Comparison of ENCODE assay signal across 16 cellular contexts in the genomic region with DNA sequence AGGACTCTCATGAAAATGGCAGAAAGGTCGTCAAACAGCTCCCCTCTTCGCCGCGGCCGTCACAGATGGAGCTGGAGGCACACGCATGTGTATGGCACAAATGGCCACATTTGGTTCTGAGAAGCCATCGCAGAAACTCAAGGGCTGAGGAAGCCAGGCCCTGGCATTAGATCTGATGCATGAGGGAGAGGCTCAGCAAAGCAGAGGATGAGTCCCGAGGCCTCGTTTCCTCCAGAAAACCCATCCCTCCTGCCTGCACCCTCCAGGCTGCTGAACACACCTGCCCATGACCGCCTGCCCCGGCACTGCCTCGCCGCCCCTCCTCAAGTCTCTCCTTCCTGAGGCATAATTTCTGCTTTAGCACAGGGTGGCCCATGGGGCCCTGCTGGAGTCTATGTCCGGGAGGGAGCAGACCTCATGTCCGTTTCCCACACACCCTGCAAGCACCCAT.
DNase-seq lines count a peak whose midpoint lies in the region; ATAC-seq and TF ChIP-seq lines count a peak whose summit lies in the region.
"Had no signal": no experiment of that assay in that cellular context is flagged by ENCODE, and none has a peak within 500 bp of the region (broad histone marks: within the 10 kb centered on the region; RNA-seq: fewer than 3 reads in every experiment).

No MANE protein-coding gene starts in this region.

- TF ChIP-seq POLR2A in prostate gland (IDR thresholded peaks at IDR 0.05): no peak

- POLR2A ChIA-PET in activated CD4-positive, alpha-beta T cell treated with anti-CD3 and anti-CD28 coated beads, Interleukin-2, amount 10 ng/mL, durations not matched to agents 7 days and 5 days (lab: Charles Lee): no interaction called here

- H3K27ac Mint-ChIP-seq in activated CD4-positive, alpha-beta T cell treated with anti-CD3 and anti-CD28 coated beads, Interleukin-2, amount 10 ng/mL, durations not matched to agents 7 days and 5 days: no peak overlapping the region
- no peak overlapping the region for H3K27ac Mint-ChIP-seq in immature natural killer cell
- H3K27ac Mint-ChIP-seq: activated naive CD4-positive, alpha-beta T cell treated with anti-CD3 and anti-CD28 coated beads for 36 hours had no signal

- no peak for ATAC-seq in left cardiac atrium
- ATAC-seq: GM12878 had no signal

- H3K27me3 ChIP-seq in right atrium auricular region (no peaks in the 10 kb centered on the region), prostate gland (replicated peaks; ENCODE audit: insufficient read depth) (no peaks in the 10 kb centered on the region)

- H3K4me3 Mint-ChIP-seq in activated CD4-positive, alpha-beta T cell treated with anti-CD3 and anti-CD28 coated beads, Interleukin-2, amount 10 ng/mL, durations not matched to agents 7 days and 5 days: no peak overlapping the region
- no peak overlapping the region for H3K4me3 Mint-ChIP-seq in immature natural killer cell
- H3K4me3 Mint-ChIP-seq: activated naive CD4-positive, alpha-beta T cell treated with anti-CD3 and anti-CD28 coated beads for 36 hours had no signal

- DNase-seq in cardiac septum (ENCODE audit: low spot score): peak; percentile 69
- DNase-seq in left cardiac atrium: no peak
- DNase-seq in right atrium auricular region (ENCODE audit: low spot score): peak; percentile 57
- no peak for DNase-seq in prostate gland (ENCODE audit: low spot score)
- peak; percentile 35 for DNase-seq in ureter (ENCODE audit: low spot score)
- no peak for DNase-seq in activated CD4-positive, alpha-beta T cell treated with anti-CD3 and anti-CD28 coated beads, Interleukin-2, amount 10 ng/mL, durations not matched to agents 7 days and 5 days
- DNase-seq in immature natural killer cell: no peak
- DNase-seq in 8988T: no peak
- DNase-seq: activated naive CD4-positive, alpha-beta T cell treated with anti-CD3 and anti-CD28 coated beads for 36 hours; foreskin fibroblast; GF-D8; NCI-H1105; NCI-H2081 treated with DMSO at 0.1 percent for 48 hours; NCI-H510A; stimulated activated CD4-positive, alpha-beta T cell treated with anti-CD3 and anti-CD28 coated beads, Interleukin-4, amount 100 ng/mL, for 1 hour had no signal

- H3K4me1 ChIP-seq in right atrium auricular region (peaks cover 0 to 24% of the 10 kb centered on the region in 2 donors), prostate gland (replicated peaks) (no peaks in the 10 kb centered on the region)

- CTCF ChIA-PET in activated CD4-positive, alpha-beta T cell treated with anti-CD3 and anti-CD28 coated beads, Interleukin-2, amount 10 ng/mL, durations not matched to agents 7 days and 5 days (lab: Charles Lee): no interaction called here

- H3K9me3 Mint-ChIP-seq in activated CD4-positive, alpha-beta T cell treated with anti-CD3 and anti-CD28 coated beads, Interleukin-2, amount 10 ng/mL, durations not matched to agents 7 days and 5 days: peaks cover 4% of the 10 kb centered on the region
- H3K9me3 Mint-ChIP-seq in immature natural killer cell: no peaks in the 10 kb centered on the region
- H3K9me3 Mint-ChIP-seq: activated naive CD4-positive, alpha-beta T cell treated with anti-CD3 and anti-CD28 coated beads for 36 hours had no signal

- 85% methylated on average over 15 of the region's 15 CpGs for WGBS in prostate gland

- no peaks in the 10 kb centered on the region for H3K4me1 Mint-ChIP-seq in activated CD4-positive, alpha-beta T cell treated with anti-CD3 and anti-CD28 coated beads, Interleukin-2, amount 10 ng/mL, durations not matched to agents 7 days and 5 days
- H3K4me1 Mint-ChIP-seq in immature natural killer cell: peaks cover 13 to 29% of the 10 kb centered on the region in 2 donors

- no peaks in the 10 kb centered on the region for H3K27me3 Mint-ChIP-seq in activated CD4-positive, alpha-beta T cell treated with anti-CD3 and anti-CD28 coated beads, Interleukin-2, amount 10 ng/mL, durations not matched to agents 7 days and 5 days
- H3K27me3 Mint-ChIP-seq in immature natural killer cell (ENCODE audit: low read depth in 3 of 3): peaks cover 12 to 29% (median 19%) of the 10 kb centered on the region in 3 donors

- intact Hi-C loops in cardiac septum (cut with DNase I): no loop called here
- intact Hi-C loops in left cardiac atrium (cut with DNase I): no loop called here
- intact Hi-C loops in prostate gland (cut with DNase I): no loop called here

- no peak overlapping the region for H3K4me3 ChIP-seq in right atrium auricular region
- H3K4me3 ChIP-seq in prostate gland: no peak overlapping the region
- H3K4me3 ChIP-seq: GM12878 had no signal

- no peaks in the 10 kb centered on the region for H3K36me3 Mint-ChIP-seq in activated CD4-positive, alpha-beta T cell treated with anti-CD3 and anti-CD28 coated beads, Interleukin-2, amount 10 ng/mL, durations not matched to agents 7 days and 5 days (ENCODE audit: low read depth)
- no peaks in the 10 kb centered on the region for H3K36me3 Mint-ChIP-seq in immature natural killer cell

- TF ChIP-seq CTCF in right atrium auricular region (IDR thresholded peaks at IDR 0.05): no peak
- TF ChIP-seq CTCF in prostate gland (IDR thresholded peaks at IDR 0.05): no peak

- H3K9me3 ChIP-seq in right atrium auricular region (no peaks in the 10 kb centered on the region), prostate gland (no peaks in the 10 kb centered on the region)

- H3K36me3 ChIP-seq in right atrium auricular region (no peaks in the 10 kb centered on the region), prostate gland (no peaks in the 10 kb centered on the region)

- peak overlapping the region in 1 of 2 donors; percentile 54 for H3K27ac ChIP-seq in right atrium auricular region
- peak overlapping the region; percentile 50 to 63 for H3K27ac ChIP-seq in prostate gland

Comparison
In these comparisons a context has a peak if more than half of its experiments do, and no peak if none do; other contexts are left out.
1. DNase-seq: peak in cardiac septum (single experiment), right atrium auricular region (single experiment) and ureter (single experiment); none in left cardiac atrium (single experiment), prostate gland (single experiment), activated CD4-positive, alpha-beta T cell treated with anti-CD3 and anti-CD28 coated beads, Interleukin-2, amount 10 ng/mL, durations not matched to agents 7 days and 5 days (single experiment), immature natural killer cell (0 of 3) and 8988T (single experiment).